Comparison of ENCODE assay signal across 17 cellular contexts in the genomic region with DNA sequence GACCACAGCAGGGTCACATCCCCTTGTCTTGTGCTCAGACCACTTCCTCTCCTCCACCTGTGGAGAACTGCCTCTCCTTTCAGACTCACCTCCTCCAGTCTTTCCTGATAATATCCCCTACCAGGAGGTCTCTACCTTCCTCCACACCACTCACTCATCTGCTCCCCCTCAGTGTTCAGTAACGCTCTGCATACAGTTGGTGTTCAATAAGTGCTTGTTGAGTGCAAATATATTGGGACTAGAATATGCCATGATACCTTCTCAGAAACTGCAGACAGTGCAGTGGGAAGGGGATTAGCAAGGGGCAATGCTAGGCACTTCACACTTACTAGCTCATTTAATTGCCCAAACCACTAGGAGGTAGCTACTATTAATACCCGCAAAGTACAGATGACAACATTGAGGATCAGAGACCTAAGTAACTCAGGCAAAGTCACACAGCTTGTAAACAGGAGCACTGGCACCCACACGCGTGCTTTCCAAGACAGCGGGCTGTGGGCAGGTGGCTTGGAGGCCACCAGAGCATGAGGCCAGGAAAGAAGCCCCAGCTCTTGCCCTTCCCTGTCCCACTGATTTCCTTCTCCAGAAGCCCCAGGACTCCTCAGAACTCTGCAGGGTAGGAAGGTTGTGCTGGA. TPM values are rescaled to one million over a fixed set of nuclear protein-coding genes. Genes with fewer than 3 reads are reported as not detected.
DNase-seq lines count a peak whose midpoint lies in the region; ATAC-seq and TF ChIP-seq lines count a peak whose summit lies in the region.
"Had no signal": no experiment of that assay in that cellular context is flagged by ENCODE, and none has a peak within 500 bp of the region (broad histone marks: within the 10 kb centered on the region; RNA-seq: fewer than 3 reads in every experiment).

No MANE protein-coding gene starts in this region.

- no peak overlapping the region for H2AFZ ChIP-seq in PC-3 (ENCODE audit: low read length)
- H2AFZ ChIP-seq: GM23338 had no signal

- H3K4me3 ChIP-seq in PC-3 (ENCODE audit: low read length) (no peak overlapping the region), dorsolateral prefrontal cortex (no peak overlapping the region), colonic mucosa (no peak overlapping the region)
- H3K4me3 ChIP-seq: GM23338 had no signal

- H3K4me1 Mint-ChIP-seq in activated naive CD4-positive, alpha-beta T cell treated with anti-CD3 and anti-CD28 coated beads, Interleukin-2, amount 50 U/mL, for 24 hours = peaks cover 33% of the 10 kb centered on the region
- H3K4me1 Mint-ChIP-seq in stimulated activated naive B cell treated with anti-CD40 and anti-IgM and Interleukin-4, amounts not matched to agents 10 μg/mL and 1 μg/mL and 100 μg/mL, for 72 hours = peaks cover 25 to 44% of the 10 kb centered on the region in 2 donors

- H3K9ac ChIP-seq in PC-3 (ENCODE audit: low read length) = no peak overlapping the region
- no peak overlapping the region for H3K9ac ChIP-seq in colonic mucosa (ENCODE audit: low read depth in 2 of 2, low read length in 2 of 2)
- H3K9ac ChIP-seq: KMS-11 had no signal

- H3F3A ChIP-seq in PC-3 (ENCODE audit: low read length, unreplicated experiment) = no peaks in the 10 kb centered on the region

- intact Hi-C loops in PC-3 (cut with micrococcal nuclease) (loop anchor here (5.0 kb wide), 1 partner anchor 210 kb away; no protein-coding TSS in a partner anchor), dorsolateral prefrontal cortex (cut with DNase I) (loop anchor here (2.0 to 5.0 kb wide), 6 partner anchors 35 to 210 kb away; no protein-coding TSS in a partner anchor), left cardiac atrium (cut with DNase I) (loop anchor here (5.0 to 10.0 kb wide), 2 partner anchors 95 to 208 kb away; no protein-coding TSS in a partner anchor), colonic mucosa (cut with DNase I) (loop anchor here (10.0 kb wide), 1 partner anchor 208 kb away; no protein-coding TSS in a partner anchor)

- H3K9me3 ChIP-seq in PC-3 (ENCODE audit: low read length) (no peaks in the 10 kb centered on the region), colonic mucosa (no peaks in the 10 kb centered on the region)

- DNase-seq in activated naive CD4-positive, alpha-beta T cell treated with Interleukin-2 at 50 U/mL for 16 hours = no peak
- DNase-seq in PC-3 (no peak), dorsolateral prefrontal cortex (no peak), left cardiac atrium (no peak), NCI-H1417 treated with DMSO at 0.1 percent for 48 hours (lab: John Stamatoyannopoulos, UW) (no peak), colonic mucosa (no peak)
- no peak for DNase-seq in stimulated activated naive B cell treated with anti-CD40 and anti-IgM and Interleukin-4, amounts not matched to agents 10 μg/mL and 1 μg/mL and 100 μg/mL, for 72 hours
- DNase-seq: DMS 273 treated with DMSO at 0.1 percent for 48 hours, GF-D8, NCI-H1092, NCI-H2107, NCI-H226, NCI-H526 treated with DMSO at 0.1 percent for 48 hours, SHP77 treated with DMSO at 0.1 percent for 48 hours had no signal

- TF ChIP-seq CTCF in PC-3 (conservative IDR thresholded peaks at IDR 0.05; ENCODE audit: low read depth, low read length) (no peak), dorsolateral prefrontal cortex (IDR thresholded peaks at IDR 0.05 in 54 of 56, conservative IDR thresholded peaks at IDR 0.05 in 2 of 56; ENCODE audit: low read depth in 1 of 56, partially characterized antibody in 56 of 56) (no peak), colonic mucosa (IDR thresholded peaks at IDR 0.05) (no peak)

- no peaks in the 10 kb centered on the region for H3K9me3 Mint-ChIP-seq in activated naive CD4-positive, alpha-beta T cell treated with anti-CD3 and anti-CD28 coated beads, Interleukin-2, amount 50 U/mL, for 24 hours
- H3K9me3 Mint-ChIP-seq in stimulated activated naive B cell treated with anti-CD40 and anti-IgM and Interleukin-4, amounts not matched to agents 10 μg/mL and 1 μg/mL and 100 μg/mL, for 72 hours = no peaks in the 10 kb centered on the region
- H3K9me3 Mint-ChIP-seq: GM23338 had no signal

- no peaks in the 10 kb centered on the region for H4K20me1 ChIP-seq in PC-3 (ENCODE audit: low read length)

- POLR2A ChIA-PET in PC-3 (lab: Charles Lee; ENCODE audit: unreplicated experiment) = no interaction called here

- peak overlapping the region; percentile 52 for H3K27ac Mint-ChIP-seq in activated naive CD4-positive, alpha-beta T cell treated with anti-CD3 and anti-CD28 coated beads, Interleukin-2, amount 50 U/mL, for 24 hours
- peak overlapping the region; percentile 10 for H3K27ac Mint-ChIP-seq in stimulated activated naive B cell treated with anti-CD40 and anti-IgM and Interleukin-4, amounts not matched to agents 10 μg/mL and 1 μg/mL and 100 μg/mL, for 72 hours
- H3K27ac Mint-ChIP-seq: GM23338 had no signal

- no peaks in the 10 kb centered on the region for H3K79me2 ChIP-seq in PC-3 (ENCODE audit: low read length)

- H3K4me2 ChIP-seq in PC-3 (ENCODE audit: low read length) = no peak overlapping the region
- H3K4me2 ChIP-seq: GM23338, KMS-11 had no signal

- H3K36me3 ChIP-seq in PC-3 (ENCODE audit: low read depth, low read length) (peaks cover under 1% of the 10 kb centered on the region; the same call in 1 of the 2 replicates), colonic mucosa (no peaks in the 10 kb centered on the region)

- H3K27me3 ChIP-seq in PC-3 (ENCODE audit: low read length) (peaks cover 17% of the 10 kb centered on the region), dorsolateral prefrontal cortex (no peaks in the 10 kb centered on the region), colonic mucosa (peaks cover 12% of the 10 kb centered on the region)

- no peaks in the 10 kb centered on the region for H3K27me3 Mint-ChIP-seq in activated naive CD4-positive, alpha-beta T cell treated with anti-CD3 and anti-CD28 coated beads, Interleukin-2, amount 50 U/mL, for 24 hours
- H3K27me3 Mint-ChIP-seq in stimulated activated naive B cell treated with anti-CD40 and anti-IgM and Interleukin-4, amounts not matched to agents 10 μg/mL and 1 μg/mL and 100 μg/mL, for 72 hours = peaks cover under 1 to 7% of the 10 kb centered on the region in 2 donors

- no peaks in the 10 kb centered on the region for H3K36me3 Mint-ChIP-seq in activated naive CD4-positive, alpha-beta T cell treated with anti-CD3 and anti-CD28 coated beads, Interleukin-2, amount 50 U/mL, for 24 hours
- peaks cover 22 to 26% of the 10 kb centered on the region in 2 donors for H3K36me3 Mint-ChIP-seq in stimulated activated naive B cell treated with anti-CD40 and anti-IgM and Interleukin-4, amounts not matched to agents 10 μg/mL and 1 μg/mL and 100 μg/mL, for 72 hours

- no peak overlapping the region for H3K27ac ChIP-seq in PC-3 (ENCODE audit: low read length)
- peak overlapping the region in 46 of 59 donors; percentile 4 to 90 (median 76) for H3K27ac ChIP-seq in dorsolateral prefrontal cortex
- H3K27ac ChIP-seq in colonic mucosa = no peak overlapping the region
- H3K27ac ChIP-seq: KMS-11 had no signal

- H3K9me2 ChIP-seq in PC-3 (replicated peaks; ENCODE audit: low read length) = no peaks in the 10 kb centered on the region

- H3K4me1 ChIP-seq in PC-3 (ENCODE audit: insufficient read depth, low read length) (no peaks in the 10 kb centered on the region; the same call in 1 of the 2 replicates), colonic mucosa (no peaks in the 10 kb centered on the region)

- TSS peak; percentile 3 for BruUV-seq in PC-3 (replicated peaks; lab: Mats Ljungman, UMichigan)

- no peak for ATAC-seq in PC-3
- no peak for ATAC-seq in stimulated activated naive B cell treated with anti-CD40 and anti-IgM and Interleukin-4, amounts not matched to agents 10 μg/mL and 1 μg/mL and 100 μg/mL, for 72 hours (replicated peaks)
- ATAC-seq in left cardiac atrium = no peak
- ATAC-seq: GM23338 had no signal

- CTCF ChIA-PET in PC-3 (lab: Charles Lee) = no interaction called here

- no peak overlapping the region for H3K4me3 Mint-ChIP-seq in activated naive CD4-positive, alpha-beta T cell treated with anti-CD3 and anti-CD28 coated beads, Interleukin-2, amount 50 U/mL, for 24 hours
- peak overlapping the region in 1 of 2 donors; percentile 7 for H3K4me3 Mint-ChIP-seq in stimulated activated naive B cell treated with anti-CD40 and anti-IgM and Interleukin-4, amounts not matched to agents 10 μg/mL and 1 μg/mL and 100 μg/mL, for 72 hours
- H3K4me3 Mint-ChIP-seq: GM23338 had no signal

RNA-seq across cellular contexts. Expression of gene PDE2A, which starts 8.1 kb away (rescaled TPM):
- total RNA-seq in PC-3 (2014; rRNA removed) = 2.6 and 2.7 TPM in 2 replicates
- 100 to 1,000 TPM in 119 of 120 experiments, 10 to 100 TPM in 1; 92.8 to 412 (median 240) TPM for total RNA-seq in dorsolateral prefrontal cortex
- total RNA-seq in left cardiac atrium = 10 to 100 TPM; 40.9 to 41.6 TPM
- 1 to 10 TPM; 5.6 to 8.9 TPM for total RNA-seq in colonic mucosa

Comparison
In these comparisons a context has a peak if more than half of its experiments do, and no peak if none do; other contexts are left out.
1. H3K27ac ChIP-seq: peak in dorsolateral prefrontal cortex (46 of 59); none in PC-3 (single experiment) and colonic mucosa (single experiment).
2. RNA of gene PDE2A, which starts 8.1 kb away (total RNA-seq): 92.8 to 412 TPM in dorsolateral prefrontal cortex and 40.9 to 41.6 TPM in left cardiac atrium; 5.6 to 8.9 TPM in colonic mucosa and 2.6 to 2.7 TPM in PC-3; every median in the first group is over 4 times any median in the second.